ENCODE assay signal across 29 cellular contexts in the genomic region with DNA sequence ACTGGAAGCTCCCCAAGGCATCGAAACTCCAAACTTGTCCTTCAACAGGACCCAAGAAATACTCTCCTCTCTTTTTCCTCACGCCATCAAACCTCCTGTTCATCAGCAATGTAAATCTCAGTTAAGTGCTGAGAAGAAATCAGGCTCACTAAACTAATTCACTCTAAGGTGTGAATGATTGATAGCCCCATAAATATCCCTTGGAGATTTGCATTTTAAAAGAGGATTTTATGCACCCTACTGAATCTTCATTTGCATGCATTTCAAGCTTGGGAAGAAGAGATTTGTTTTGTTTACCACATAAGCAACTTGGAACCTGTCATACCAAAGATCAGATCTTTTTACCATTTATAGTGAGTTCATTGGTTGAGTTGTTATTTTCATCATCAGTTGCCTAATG. TPM values are rescaled to one million over a fixed set of nuclear protein-coding genes. Genes with fewer than 3 reads are reported as not detected.
A peak's percentile ranks its signal among the peaks of the same experiment; 100 is the strongest.
DNase-seq lines count a peak whose midpoint lies in the region; ATAC-seq and TF ChIP-seq lines count a peak whose summit lies in the region.
"Had no signal": no experiment of that assay in that cellular context is flagged by ENCODE, and none has a peak within 500 bp of the region (broad histone marks: within the 10 kb centered on the region; RNA-seq: fewer than 3 reads in every experiment).

No MANE protein-coding gene starts in this region.

- TF ChIP-seq CTCF in nephron progenitor cell (IDR thresholded peaks at IDR 0.05) = no peak
- TF ChIP-seq CTCF in SK-N-SH (IDR thresholded peaks at IDR 0.05) = no peak

- H2AFZ ChIP-seq in SK-N-SH (ENCODE audit: low read depth) = no peak overlapping the region

- H3K4me1 Mint-ChIP-seq in nephron progenitor cell = peaks cover 31% of the 10 kb centered on the region
- H3K4me1 Mint-ChIP-seq in stimulated activated memory B cell treated with anti-CD40 and anti-IgM and Interleukin-4, amounts not matched to agents 10 μg/mL and 1 μg/mL and 100 μg/mL, for 72 hours = peaks cover 6% of the 10 kb centered on the region
- H3K4me1 Mint-ChIP-seq in activated naive CD8-positive, alpha-beta T cell treated with anti-CD3 and anti-CD28 coated beads for 36 hours = no peaks in the 10 kb centered on the region
- H3K4me1 Mint-ChIP-seq: CD14-positive monocyte; CD4-positive, alpha-beta memory T cell; CD8-positive, alpha-beta memory T cell had no signal

- peaks cover 24% of the 10 kb centered on the region for H3K9me3 Mint-ChIP-seq in nephron progenitor cell
- peaks cover 5% of the 10 kb centered on the region for H3K9me3 Mint-ChIP-seq in stimulated activated memory B cell treated with anti-CD40 and anti-IgM and Interleukin-4, amounts not matched to agents 10 μg/mL and 1 μg/mL and 100 μg/mL, for 72 hours
- H3K9me3 Mint-ChIP-seq in activated naive CD8-positive, alpha-beta T cell treated with anti-CD3 and anti-CD28 coated beads for 36 hours = peaks cover 13% of the 10 kb centered on the region

- POLR2A ChIA-PET in SK-N-SH (lab: Yijun Ruan, JAX) = no interaction called here

- CTCF ChIA-PET in SK-N-SH (lab: Yijun Ruan, JAX) = interaction anchor here (1.1 to 2.7 kb wide), 4 partner anchors 30 to 391 kb away, joined by 3 to 7 read pairs (median 4); no protein-coding TSS in a partner anchor

- H3K27me3 ChIP-seq in BLaER1 = no peaks in the 10 kb centered on the region
- no peaks in the 10 kb centered on the region for H3K27me3 ChIP-seq in BLaER1 treated with 17β-estradiol and CSF1 and Interleukin-3, amounts not matched to agents 10 nM and 100 nM
- H3K27me3 ChIP-seq in SK-N-SH (ENCODE audit: insufficient read depth) = peaks cover 12% of the 10 kb centered on the region; the same call in 1 of the 2 replicates

- peak overlapping the region; percentile 51 for H3K27ac Mint-ChIP-seq in nephron progenitor cell
- no peak overlapping the region for H3K27ac Mint-ChIP-seq in stimulated activated memory B cell treated with anti-CD40 and anti-IgM and Interleukin-4, amounts not matched to agents 10 μg/mL and 1 μg/mL and 100 μg/mL, for 72 hours
- no peak overlapping the region for H3K27ac Mint-ChIP-seq in activated naive CD8-positive, alpha-beta T cell treated with anti-CD3 and anti-CD28 coated beads for 36 hours
- H3K27ac Mint-ChIP-seq: CD14-positive monocyte; CD4-positive, alpha-beta memory T cell; CD4-positive, CD25-positive, alpha-beta regulatory T cell; CD8-positive, alpha-beta memory T cell had no signal

- no peaks in the 10 kb centered on the region for H3K79me2 ChIP-seq in SK-N-SH (ENCODE audit: insufficient read depth)

- H3K36me3 ChIP-seq in BLaER1 = no peaks in the 10 kb centered on the region
- no peaks in the 10 kb centered on the region; a peak in 1 of 22 replicates for H3K36me3 ChIP-seq in BLaER1 treated with 17β-estradiol and CSF1 and Interleukin-3, amounts not matched to agents 10 nM and 100 nM
- no peaks in the 10 kb centered on the region for H3K36me3 ChIP-seq in SK-N-SH (replicated peaks in 1 of 2; ENCODE audit: control insufficient read depth in 1 of 2, insufficient read depth in 2 of 2, low read length in 1 of 2)
- H3K36me3 ChIP-seq: BE2C had no signal

- H3K4me3 Mint-ChIP-seq in nephron progenitor cell = no peak overlapping the region
- no peak overlapping the region for H3K4me3 Mint-ChIP-seq in stimulated activated memory B cell treated with anti-CD40 and anti-IgM and Interleukin-4, amounts not matched to agents 10 μg/mL and 1 μg/mL and 100 μg/mL, for 72 hours
- H3K4me3 Mint-ChIP-seq in activated naive CD8-positive, alpha-beta T cell treated with anti-CD3 and anti-CD28 coated beads for 36 hours = no peak overlapping the region
- H3K4me3 Mint-ChIP-seq: CD14-positive monocyte; CD4-positive, alpha-beta memory T cell; CD4-positive, CD25-positive, alpha-beta regulatory T cell; CD8-positive, alpha-beta memory T cell had no signal

- WGBS in SK-N-SH (ENCODE audit: low lambda C conversion rate) = 0% methylated on average over 2 of the region's 2 CpGs

- H3K9me3 ChIP-seq in BLaER1 = peaks cover 25% of the 10 kb centered on the region
- peaks cover 23 to 43% (median 32%) of the 10 kb centered on the region in 11 experiments for H3K9me3 ChIP-seq in BLaER1 treated with 17β-estradiol and CSF1 and Interleukin-3, amounts not matched to agents 10 nM and 100 nM (replicated peaks in 1 of 11)
- H3K9me3 ChIP-seq in SK-N-SH = no peaks in the 10 kb centered on the region
- H3K9me3 ChIP-seq: BE2C had no signal

- H3K27ac ChIP-seq in BLaER1 (no peak overlapping the region), SK-N-SH (ENCODE audit: low read depth in 2 of 2, low read length in 1 of 2) (no peak overlapping the region)
- no peak overlapping the region for H3K27ac ChIP-seq in BLaER1 treated with 17β-estradiol and CSF1 and Interleukin-3, amounts not matched to agents 10 nM and 100 nM

- H3K4me3 ChIP-seq in BLaER1 = no peak overlapping the region
- H3K4me3 ChIP-seq in BLaER1 treated with 17β-estradiol and CSF1 and Interleukin-3, amounts not matched to agents 10 nM and 100 nM = no peak overlapping the region
- no peak overlapping the region for H3K4me3 ChIP-seq in SK-N-SH (ENCODE audit: low read depth in 2 of 2, low read length in 1 of 2)
- H3K4me3 ChIP-seq: GM12878 had no signal

- H3F3A ChIP-seq in SK-N-SH (replicated peaks; ENCODE audit: insufficient read depth) = no peaks in the 10 kb centered on the region

- H3K9me2 ChIP-seq in SK-N-SH = no peaks in the 10 kb centered on the region

- TF ChIP-seq EP300 in SK-N-SH (IDR thresholded peaks at IDR 0.05; ENCODE audit: borderline replicate concordance in 1 of 2, low read depth in 1 of 2, low read length in 1 of 2) = no peak

- ATAC-seq in stimulated activated memory B cell treated with anti-CD40 and anti-IgM and Interleukin-4, amounts not matched to agents 10 μg/mL and 1 μg/mL and 100 μg/mL, for 72 hours = no peak
- ATAC-seq: GM12878 had no signal

- H3K4me2 ChIP-seq in BLaER1 (peak overlapping the region; percentile 69), SK-N-SH (no peak overlapping the region)
- peak overlapping the region in 8 of 11 experiments; percentile 24 to 65 (median 60); a peak in 12 of 22 replicates for H3K4me2 ChIP-seq in BLaER1 treated with 17β-estradiol and CSF1 and Interleukin-3, amounts not matched to agents 10 nM and 100 nM

- peaks cover 14% of the 10 kb centered on the region for H3K27me3 Mint-ChIP-seq in nephron progenitor cell (ENCODE audit: low read depth, poor library complexity)
- peaks cover 18% of the 10 kb centered on the region for H3K27me3 Mint-ChIP-seq in stimulated activated memory B cell treated with anti-CD40 and anti-IgM and Interleukin-4, amounts not matched to agents 10 μg/mL and 1 μg/mL and 100 μg/mL, for 72 hours
- H3K27me3 Mint-ChIP-seq in activated naive CD8-positive, alpha-beta T cell treated with anti-CD3 and anti-CD28 coated beads for 36 hours = peaks cover 7% of the 10 kb centered on the region

- no peaks in the 10 kb centered on the region for H3K36me3 Mint-ChIP-seq in nephron progenitor cell (ENCODE audit: low read depth)
- no peaks in the 10 kb centered on the region for H3K36me3 Mint-ChIP-seq in stimulated activated memory B cell treated with anti-CD40 and anti-IgM and Interleukin-4, amounts not matched to agents 10 μg/mL and 1 μg/mL and 100 μg/mL, for 72 hours
- H3K36me3 Mint-ChIP-seq in activated naive CD8-positive, alpha-beta T cell treated with anti-CD3 and anti-CD28 coated beads for 36 hours = no peaks in the 10 kb centered on the region
- H3K36me3 Mint-ChIP-seq: CD14-positive monocyte; CD4-positive, CD25-positive, alpha-beta regulatory T cell; CD8-positive, alpha-beta memory T cell had no signal

- H4K20me1 ChIP-seq in BLaER1 (no peaks in the 10 kb centered on the region), SK-N-SH (ENCODE audit: insufficient read depth) (no peaks in the 10 kb centered on the region)
- H4K20me1 ChIP-seq in BLaER1 treated with 17β-estradiol and CSF1 and Interleukin-3, amounts not matched to agents 10 nM and 100 nM = no peaks in the 10 kb centered on the region

- DNase-seq in NCI-H526 treated with DMSO at 0.1 percent for 48 hours (lab: John Stamatoyannopoulos, UW) = peak; percentile 18
- no peak for DNase-seq in nephron progenitor cell
- no peak for DNase-seq in stimulated activated CD8-positive, alpha-beta memory T cell treated with anti-CD3 and anti-CD28 coated beads, Interleukin-4, amount 100 ng/mL, for 48 hours
- DNase-seq in SK-N-SH = no peak
- DNase-seq in activated naive CD8-positive, alpha-beta T cell treated with anti-CD3 and anti-CD28 coated beads for 36 hours = no peak
- DNase-seq: 8988T; ACHN; BE2C; C1 segment of cervical spinal cord; CD4-positive, alpha-beta memory T cell; CD4-positive, CD25-positive, alpha-beta regulatory T cell; CD8-positive, alpha-beta memory T cell; COR-L47; DMS 273 treated with DMSO at 0.1 percent for 48 hours; DMS153; DMS53; DMS79; DND-41; EL; GDM1 had no signal

- H3K4me1 ChIP-seq in BLaER1 (peaks cover 31% of the 10 kb centered on the region), SK-N-SH (ENCODE audit: control insufficient read depth in 1 of 2, insufficient read depth in 2 of 2, low read depth in 1 of 2, low read length in 1 of 2) (no peaks in the 10 kb centered on the region)
- peaks cover 0 to 30% (median 21%) of the 10 kb centered on the region in 10 experiments; a peak in 14 of 20 replicates for H3K4me1 ChIP-seq in BLaER1 treated with 17β-estradiol and CSF1 and Interleukin-3, amounts not matched to agents 10 nM and 100 nM
- H3K4me1 ChIP-seq: BE2C had no signal

- TF ChIP-seq RAD21 in SK-N-SH (IDR thresholded peaks at IDR 0.05; ENCODE audit: low read length) = no peak

- no peak overlapping the region for H3K9ac ChIP-seq in BLaER1
- H3K9ac ChIP-seq in BLaER1 treated with 17β-estradiol and CSF1 and Interleukin-3, amounts not matched to agents 10 nM and 100 nM = no peak overlapping the region
- no peak overlapping the region for H3K9ac ChIP-seq in SK-N-SH

TF ChIP-seq in SK-N-SH, 30 proteins besides CTCF, POLR2A, EP300 and RAD21:
- TF ChIP-seq TCF12 (IDR thresholded peaks at IDR 0.05) (no peak), GATA2 (CRISPR knock-in tag; IDR thresholded peaks at IDR 0.05) (no peak), EZH2phosphoT487 (IDR thresholded peaks at IDR 0.05; ENCODE audit: borderline replicate concordance, low read depth) (no peak), GABPA (IDR thresholded peaks at IDR 0.05; ENCODE audit: low read depth) (no peak), SMC3 (IDR thresholded peaks at IDR 0.05; ENCODE audit: low read depth, low read length) (no peak)

RNA-seq across cellular contexts. Expression of a gene that starts 40.3 kb away (rescaled TPM):
- not detected in 2 replicates for polyA plus RNA-seq in SK-N-SH (2012; rRNA removed)
- not detected in 2 replicates for polyA plus RNA-seq in SK-N-SH (2012; cell fraction: cytosol; rRNA removed)
- polyA plus RNA-seq in SK-N-SH (2012; cell fraction: nucleus; rRNA removed) = not detected in 2 replicates
- not detected for total RNA-seq in activated naive CD8-positive, alpha-beta T cell treated with anti-CD3 and anti-CD28 coated beads for 36 hours
- total RNA-seq: A673; CD4-positive, alpha-beta memory T cell; CD4-positive, CD25-positive, alpha-beta regulatory T cell; CD8-positive, alpha-beta memory T cell; Daoy; G401; GM12878 had no signal
- polyA plus RNA-seq: AG04450; CD14-positive monocyte; CD4-positive, alpha-beta memory T cell; CD4-positive, CD25-positive, alpha-beta regulatory T cell; CD8-positive, alpha-beta memory T cell; GM12878 had no signal
